In genomic region chr17:43219001-43219400, GRCh38 we compare ENCODE assay signal across 20 cellular contexts. TPM values are rescaled to one million over a fixed set of nuclear protein-coding genes. Genes with fewer than 3 reads are reported as not detected.
"Had no signal": no experiment of that assay in that cellular context is flagged by ENCODE, and none has a peak within 500 bp of the region (broad histone marks: within the 10 kb centered on the region; RNA-seq: fewer than 3 reads in every experiment).

No MANE protein-coding gene starts in this region.

- H3K27ac ChIP-seq: body of pancreas, left ventricle myocardium inferior, neutrophil, testis, uterus, VCaP had no signal

- H3K36me3 ChIP-seq: uterus had no signal

- H3K4me1 ChIP-seq: left ventricle myocardium inferior, uterus had no signal

- ATAC-seq: body of pancreas had no signal

- H3K4me3 ChIP-seq: body of pancreas, left ventricle myocardium inferior, testis, uterus had no signal

- H3K9me3 ChIP-seq: body of pancreas, left ventricle myocardium inferior, neutrophil, testis, uterus had no signal

- H3K27me3 ChIP-seq: body of pancreas, neutrophil, testis, uterus had no signal

- DNase-seq: activated CD4-positive, alpha-beta T cell treated with anti-CD3 and anti-CD28 coated beads for 4 hours; activated effector memory CD4-positive, alpha-beta T cell treated with Interleukin-2 at 50 U/mL for 16 hours; activated T-cell treated with anti-CD3 and anti-CD28 coated beads for 4 hours; body of pancreas; central memory CD4-positive, alpha-beta T cell; dermis blood vessel endothelial cell; kidney; left ventricle myocardium inferior; right cardiac atrium; stimulated activated CD4-positive, alpha-beta T cell treated with anti-CD3 and anti-CD28 coated beads, Interleukin-1b, Interleukin-23, amount 100 ng/mL, for 48 hours; stimulated activated naive CD4-positive, alpha-beta T cell treated with Interleukin-2 at 50 U/mL for 16 hours; T1000; testis; uterus had no signal

RNA-seq across cellular contexts. Expression of gene CCDC200, which starts 9.4 kb away (rescaled TPM):
- total RNA-seq: body of pancreas, dermis blood vessel endothelial cell, epithelial cell of proximal tubule, kidney, left ventricle myocardium inferior, mesenteric fat pad, posterior vena cava, right cardiac atrium, uterus had no signal

RNA-seq across cellular contexts. Expression of gene RNU2-1, which starts 14.8 kb away (rescaled TPM):
- total RNA-seq: body of pancreas, dermis blood vessel endothelial cell, epithelial cell of proximal tubule, myocyte, testis had no signal
